ENCODE assay signal across 18 cellular contexts in the genomic region with DNA sequence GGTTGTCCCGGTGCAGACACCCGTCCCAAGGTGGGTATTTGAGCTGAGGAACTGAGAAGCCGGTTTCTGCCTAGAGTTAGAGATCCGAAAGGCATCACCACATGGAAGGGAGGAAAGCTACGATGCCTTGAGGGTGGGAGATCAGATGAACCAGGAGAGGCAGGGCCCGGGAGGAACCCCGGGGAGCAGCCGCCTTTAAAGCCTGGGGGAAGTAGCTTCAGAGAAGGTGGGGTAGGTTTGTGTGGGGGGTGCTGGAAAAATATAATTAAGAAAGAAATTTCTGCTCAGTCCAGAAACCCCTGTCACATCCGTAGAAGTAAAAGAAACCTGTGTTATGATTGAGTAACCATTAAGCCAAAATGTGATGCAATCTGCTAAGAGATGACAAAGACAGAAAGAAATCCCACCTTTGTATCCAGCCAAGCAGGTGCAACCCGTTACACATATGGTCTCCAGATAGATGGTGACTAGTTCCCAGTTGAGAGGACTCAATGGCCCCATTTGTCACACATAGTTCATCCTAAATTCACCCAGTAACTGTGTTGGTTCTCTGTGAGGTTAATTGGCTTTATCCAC. TPM values are rescaled to one million over a fixed set of nuclear protein-coding genes. Genes with fewer than 3 reads are reported as not detected.
"Had no signal": no experiment of that assay in that cellular context is flagged by ENCODE, and none has a peak within 500 bp of the region (broad histone marks: within the 10 kb centered on the region; RNA-seq: fewer than 3 reads in every experiment).

No MANE protein-coding gene starts in this region.

RNA-seq across cellular contexts. Expression of gene PSG11, which starts 34.2 kb away (rescaled TPM):
- total RNA-seq: natural killer cell treated with Interleukin-12 subunit alpha and Interleukin-12 subunit beta and Interleukin-15 and Interleukin-18, amount 100 ng/mL, for 72 hours; neural crest cell; omental fat pad; osteocyte; pancreas; posterior vena cava; prostate gland; pulmonary artery endothelial cell; right atrium auricular region; sciatic nerve; smooth muscle cell; spleen; suprapubic skin; testis; transverse colon; upper lobe of right lung; urinary bladder; uterus had no signal
- polyA plus RNA-seq: pancreas, smooth muscle cell, spleen, urinary bladder had no signal

RNA-seq across cellular contexts. Expression of gene PSG7, which starts 55.1 kb away (rescaled TPM):
- total RNA-seq: natural killer cell treated with Interleukin-12 subunit alpha and Interleukin-12 subunit beta and Interleukin-15 and Interleukin-18, amount 100 ng/mL, for 72 hours; neural crest cell; omental fat pad; osteocyte; pancreas; posterior vena cava; prostate gland; pulmonary artery endothelial cell; right atrium auricular region; sciatic nerve; smooth muscle cell; spleen; testis; transverse colon; upper lobe of right lung; urinary bladder; uterus had no signal
- polyA plus RNA-seq: pancreas, smooth muscle cell, spleen, urinary bladder had no signal
